12 cellular contexts compared by ENCODE assay signal in genomic region chr22:44523981-44524759, GRCh38. TPM values are rescaled to one million over a fixed set of nuclear protein-coding genes. Genes with fewer than 3 reads are reported as not detected.
DNase-seq lines count a peak whose midpoint lies in the region; FAIRE-seq and TF ChIP-seq lines count a peak whose summit lies in the region.
"Had no signal": no experiment of that assay in that cellular context is flagged by ENCODE, and none has a peak within 500 bp of the region (broad histone marks: within the 10 kb centered on the region; RNA-seq: fewer than 3 reads in every experiment).

No MANE protein-coding gene starts in this region.

- no peaks in the 10 kb centered on the region for H3K36me3 ChIP-seq in effector memory CD4-positive, alpha-beta T cell (ENCODE audit: control insufficient read depth, insufficient read depth, low read length)

- no peak for TF ChIP-seq CTCF in fibroblast of mammary gland (conservative IDR thresholded peaks at IDR 0.05; ENCODE audit: control insufficient read depth, insufficient read depth, low read depth, low read length)
- TF ChIP-seq CTCF in D721Med (IDR thresholded peaks at IDR 0.05; ENCODE audit: insufficient read depth, missing control alignments) = no peak

- no peak for FAIRE-seq in D721Med (lab: Jason Lieb, UNC)

- no peaks in the 10 kb centered on the region for H3K9me3 ChIP-seq in effector memory CD4-positive, alpha-beta T cell (ENCODE audit: control insufficient read depth, low read length)

- no peak overlapping the region for H3K4me3 ChIP-seq in fibroblast of mammary gland (ENCODE audit: control insufficient read depth, low read depth, low read length)
- H3K4me3 ChIP-seq in effector memory CD4-positive, alpha-beta T cell (ENCODE audit: insufficient read depth, low read depth, low read length, poor library complexity, severe bottlenecking) = no peak overlapping the region

- no peak overlapping the region for H3K27ac ChIP-seq in effector memory CD4-positive, alpha-beta T cell (ENCODE audit: insufficient read depth, low read length, poor library complexity, severe bottlenecking)

- no peaks in the 10 kb centered on the region for H3K4me1 ChIP-seq in effector memory CD4-positive, alpha-beta T cell (ENCODE audit: control insufficient read depth, insufficient read depth, low read length, poor library complexity, severe bottlenecking)

- no peaks in the 10 kb centered on the region for H3K27me3 ChIP-seq in effector memory CD4-positive, alpha-beta T cell (replicated peaks; ENCODE audit: control insufficient read depth, insufficient read depth, low read length, poor library complexity, severe bottlenecking)

- peak; percentile 88 for DNase-seq in AG08396 (ENCODE audit: low spot score)
- peak; percentile 97 for DNase-seq in NCI-H524 treated with DMSO at 0.1 percent for 48 hours (lab: John Stamatoyannopoulos, UW)
- DNase-seq in fibroblast of mammary gland (ENCODE audit: low read depth) = peak; percentile 93
- peak; percentile 87 for DNase-seq in myocyte (ENCODE audit: low read depth)
- no peak for DNase-seq in T-helper 9 cell
- DNase-seq in effector memory CD4-positive, alpha-beta T cell = no peak
- no peak for DNase-seq in SKM-1 treated with dmso at 0.1 percent for 144 hours (lab: John Stamatoyannopoulos, UW; ENCODE audit: unreplicated experiment)
- DNase-seq in D721Med (ENCODE audit: insufficient read length, low spot score) = no peak
- DNase-seq: activated CD8-positive, alpha-beta T cell treated with anti-CD3 and anti-CD28 coated beads for 36 hours; CD4-positive, CD25-positive, alpha-beta regulatory T cell; Karpas-422; PC-3 had no signal

RNA-seq across cellular contexts. Expression of gene RTL6, which starts 26.1 kb away (rescaled TPM):
- 24.9 and 26.6 TPM in 2 replicates for total RNA-seq in myocyte
- polyA plus RNA-seq in myocyte (2012) = 21.5 TPM

Comparison
In these comparisons a context has a peak if more than half of its experiments do, and no peak if none do; other contexts are left out.
1. DNase-seq: peak in AG08396 (single experiment), NCI-H524 treated with DMSO at 0.1 percent for 48 hours (single experiment), fibroblast of mammary gland (single experiment) and myocyte (single experiment); none in T-helper 9 cell (single experiment), effector memory CD4-positive, alpha-beta T cell (0 of 3), SKM-1 treated with dmso at 0.1 percent for 144 hours (single experiment) and D721Med (single experiment).